ENCODE assay signal across 9 cellular contexts in the genomic region with DNA sequence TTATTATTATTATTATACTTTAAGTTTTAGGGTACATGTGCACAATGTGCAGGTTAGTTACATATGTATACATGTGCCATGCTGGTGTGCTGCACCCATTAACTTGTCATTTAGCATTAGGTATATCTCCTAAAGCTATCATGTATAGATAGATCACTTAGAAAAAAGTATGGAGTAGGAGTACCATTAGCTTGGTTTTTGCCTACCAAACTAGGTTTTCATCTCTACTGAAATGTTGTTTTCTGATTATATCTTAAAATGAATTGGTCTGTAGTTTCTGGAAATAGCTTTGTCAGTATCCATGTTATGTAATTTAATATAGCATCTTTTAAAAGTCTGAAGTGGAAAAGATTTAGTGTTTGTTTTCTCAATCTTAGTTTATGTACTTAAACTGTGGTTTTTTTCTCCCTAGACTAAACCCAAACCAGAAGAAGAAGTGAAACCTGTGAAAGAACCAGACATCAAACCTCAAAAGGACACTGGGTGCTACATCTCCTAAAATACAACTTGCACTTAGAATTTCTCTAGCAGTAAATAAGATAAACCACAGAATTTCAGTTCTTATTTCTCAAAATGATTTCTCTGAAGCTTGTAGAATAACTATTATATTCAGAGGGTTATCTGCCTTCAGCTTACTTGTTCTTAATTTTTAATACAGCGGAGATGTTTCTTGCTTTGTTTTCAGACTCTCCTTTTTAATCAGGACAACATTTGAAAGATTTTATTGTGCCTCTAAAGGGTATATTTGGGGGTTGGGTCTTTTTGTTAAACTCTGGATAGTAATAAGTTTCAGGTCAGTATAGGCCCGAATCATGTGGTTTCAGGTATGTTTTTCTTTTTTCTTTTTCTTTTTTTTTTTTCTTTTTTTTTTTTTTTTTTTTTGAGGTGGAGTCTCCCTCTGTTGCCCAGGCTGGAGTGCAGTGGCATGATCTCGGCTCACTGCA.
DNase-seq lines count a peak whose midpoint lies in the region; ATAC-seq lines count a peak whose summit lies in the region.
"Had no signal": no experiment of that assay in that cellular context is flagged by ENCODE, and none has a peak within 500 bp of the region (broad histone marks: within the 10 kb centered on the region; RNA-seq: fewer than 3 reads in every experiment).

No MANE protein-coding gene starts in this region.

- peak; percentile 94 for ATAC-seq in GM18520 (IDR thresholded peaks at IDR 0.05; ENCODE audit: unreplicated experiment)
- peak; percentile 99 for ATAC-seq in GM21619 (IDR thresholded peaks at IDR 0.05; ENCODE audit: unreplicated experiment)
- ATAC-seq in HG03469 (IDR thresholded peaks at IDR 0.05; ENCODE audit: unreplicated experiment), result peak; percentile 94

- DNase-seq in globus pallidus (ENCODE audit: low spot score) (peak; percentile 42), NCI-H187 treated with DMSO at 0.1 percent for 48 hours (lab: John Stamatoyannopoulos, UW) (no peak), NCI-H1436 (lab: John Stamatoyannopoulos, UW) (no peak), LoVo (ENCODE audit: low spot score) (no peak), NCI-H1694 (lab: John Stamatoyannopoulos, UW) (no peak)
- DNase-seq: NCI-H2171 had no signal
